Comparison of ENCODE assay signal across 8 cellular contexts in the genomic region with DNA sequence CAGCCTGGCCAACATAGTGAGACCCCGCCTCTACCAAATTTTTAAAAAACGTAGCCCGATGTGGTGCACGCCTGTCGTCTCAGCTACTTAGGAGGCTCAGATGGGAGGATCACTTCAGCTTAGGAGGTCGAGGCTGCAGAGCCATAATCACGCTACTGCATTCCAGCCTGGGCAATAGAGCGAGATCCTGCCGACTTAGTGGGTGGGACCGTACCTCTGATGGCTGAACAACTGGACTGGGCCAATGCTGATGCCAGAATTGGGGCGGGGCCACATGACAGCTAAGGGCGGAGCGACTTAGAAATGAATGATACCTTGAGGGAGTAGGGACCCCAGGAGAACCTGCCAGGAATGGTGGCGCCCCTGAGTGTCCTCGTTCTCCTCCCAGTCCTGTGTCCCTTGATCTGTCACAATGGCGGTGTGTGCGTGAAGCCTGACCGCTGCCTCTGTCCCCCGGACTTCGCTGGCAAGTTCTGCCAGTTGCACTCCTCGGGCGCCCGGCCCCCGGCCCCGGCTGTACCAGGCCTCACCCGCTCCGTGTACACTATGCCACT. TPM values are rescaled to one million over a fixed set of nuclear protein-coding genes. Genes with fewer than 3 reads are reported as not detected.
DNase-seq lines count a peak whose midpoint lies in the region; ATAC-seq lines count a peak whose summit lies in the region.

No MANE protein-coding gene starts in this region.

- no peaks in the 10 kb centered on the region for H3K36me3 ChIP-seq in thymus (ENCODE audit: control insufficient read depth, insufficient read depth)

- 29% methylated on average over 27 of the region's 27 CpGs for WGBS in thymus

- intact Hi-C loops in activated CD4-positive, alpha-beta T cell treated with anti-CD3 and anti-CD28 coated beads, Interleukin-2, amount 10 ng/mL, durations not matched to agents 24 days and 14 days (cut with micrococcal nuclease): loop anchor here (1.0 to 10.0 kb wide), 7 partner anchors 9 to 1280 kb away; partner anchors contain the start of genes ARHGEF1, BLVRB and SHKBP1
- intact Hi-C loops in left colon (cut with DNase I, micrococcal nuclease): no loop called here

- peaks cover 59% of the 10 kb centered on the region for H3K27me3 ChIP-seq in thymus (ENCODE audit: control insufficient read depth, insufficient read depth)

- H3K4me3 ChIP-seq in thymus (ENCODE audit: low read length): peak overlapping the region; percentile 39

- peak overlapping the region; percentile 90 for H3K27ac Mint-ChIP-seq in activated CD4-positive, alpha-beta T cell treated with anti-CD3 and anti-CD28 coated beads, Interleukin-2, amount 10 ng/mL, durations not matched to agents 24 days and 14 days
- H3K27ac Mint-ChIP-seq in activated T-cell treated with anti-CD3 and anti-CD28 coated beads, Interleukin-2, amount 50 U/mL, for 24 hours: peak overlapping the region; percentile 93

- H3K4me1 Mint-ChIP-seq in activated CD4-positive, alpha-beta T cell treated with anti-CD3 and anti-CD28 coated beads, Interleukin-2, amount 10 ng/mL, durations not matched to agents 24 days and 14 days: peaks cover 57% of the 10 kb centered on the region
- H3K4me1 Mint-ChIP-seq in activated T-cell treated with anti-CD3 and anti-CD28 coated beads, Interleukin-2, amount 50 U/mL, for 24 hours (ENCODE audit: low read depth): peaks cover 70% of the 10 kb centered on the region

- peak overlapping the region; percentile 58 for H3K27ac ChIP-seq in thymus (ENCODE audit: low read depth)

- no peaks in the 10 kb centered on the region for H3K9me3 Mint-ChIP-seq in activated CD4-positive, alpha-beta T cell treated with anti-CD3 and anti-CD28 coated beads, Interleukin-2, amount 10 ng/mL, durations not matched to agents 24 days and 14 days
- H3K9me3 Mint-ChIP-seq in activated T-cell treated with anti-CD3 and anti-CD28 coated beads, Interleukin-2, amount 50 U/mL, for 24 hours: no peaks in the 10 kb centered on the region

- peaks cover 28% of the 10 kb centered on the region for H3K4me1 ChIP-seq in thymus (ENCODE audit: control insufficient read depth, insufficient read depth, low read length)

- ATAC-seq in left colon (no peak), HG03378 (IDR thresholded peaks at IDR 0.05; ENCODE audit: unreplicated experiment) (no peak)

- H3K36me3 Mint-ChIP-seq in activated CD4-positive, alpha-beta T cell treated with anti-CD3 and anti-CD28 coated beads, Interleukin-2, amount 10 ng/mL, durations not matched to agents 24 days and 14 days (ENCODE audit: low read depth): peaks cover 3% of the 10 kb centered on the region
- no peaks in the 10 kb centered on the region for H3K36me3 Mint-ChIP-seq in activated T-cell treated with anti-CD3 and anti-CD28 coated beads, Interleukin-2, amount 50 U/mL, for 24 hours (ENCODE audit: low read depth)

- H3K4me3 Mint-ChIP-seq in activated CD4-positive, alpha-beta T cell treated with anti-CD3 and anti-CD28 coated beads, Interleukin-2, amount 10 ng/mL, durations not matched to agents 24 days and 14 days: peak overlapping the region; percentile 94
- peak overlapping the region; percentile 76 for H3K4me3 Mint-ChIP-seq in activated T-cell treated with anti-CD3 and anti-CD28 coated beads, Interleukin-2, amount 50 U/mL, for 24 hours

- peak; percentile 72 for DNase-seq in activated CD4-positive, alpha-beta T cell treated with anti-CD3 and anti-CD28 coated beads, Interleukin-2, amount 10 ng/mL, durations not matched to agents 24 days and 14 days
- DNase-seq in activated CD4-positive, alpha-beta T cell treated with anti-CD3 and anti-CD28 coated beads, Interleukin-2, amount 50 U/mL, for 1 hour: no peak
- peak; percentile 55 for DNase-seq in activated T-cell treated with anti-CD3 and anti-CD28 coated beads, Interleukin-2, amount 50 U/mL, for 24 hours
- DNase-seq in left colon: peak; percentile 71 to 80
- no peak for DNase-seq in DMS79 (lab: John Stamatoyannopoulos, UW)
- no peak for DNase-seq in NCI-H1105 treated with DMSO at 0.1 percent for 48 hours (lab: John Stamatoyannopoulos, UW)

- peaks cover 18% of the 10 kb centered on the region for H3K27me3 Mint-ChIP-seq in activated CD4-positive, alpha-beta T cell treated with anti-CD3 and anti-CD28 coated beads, Interleukin-2, amount 10 ng/mL, durations not matched to agents 24 days and 14 days
- H3K27me3 Mint-ChIP-seq in activated T-cell treated with anti-CD3 and anti-CD28 coated beads, Interleukin-2, amount 50 U/mL, for 24 hours: peaks cover 17% of the 10 kb centered on the region

- H3K9me3 ChIP-seq in thymus (ENCODE audit: control insufficient read depth): no peaks in the 10 kb centered on the region

RNA-seq across cellular contexts. Expression of gene LTBP4, which starts 3.6 kb away (rescaled TPM):
- 123 and 126 TPM in 2 replicates for total RNA-seq in activated CD4-positive, alpha-beta T cell treated with anti-CD3 and anti-CD28 coated beads, Interleukin-2, amount 10 ng/mL, durations not matched to agents 24 days and 14 days
- 100 to 1,000 TPM; 183 to 192 TPM for total RNA-seq in left colon
- 35.6 TPM for polyA plus RNA-seq in thymus

RNA-seq across cellular contexts. Expression of gene SHKBP1, which starts 28.1 kb away (rescaled TPM):
- total RNA-seq in activated CD4-positive, alpha-beta T cell treated with anti-CD3 and anti-CD28 coated beads, Interleukin-2, amount 10 ng/mL, durations not matched to agents 24 days and 14 days: 111 and 113 TPM in 2 replicates
- 10 to 100 TPM; 64.1 to 64.3 TPM for total RNA-seq in left colon
- 117 TPM for polyA plus RNA-seq in thymus

Comparison
In these comparisons a context has a peak if more than half of its experiments do, and no peak if none do; other contexts are left out.
1. DNase-seq: peak in activated CD4-positive, alpha-beta T cell treated with anti-CD3 and anti-CD28 coated beads, Interleukin-2, amount 10 ng/mL, durations not matched to agents 24 days and 14 days (single experiment), activated T-cell treated with anti-CD3 and anti-CD28 coated beads, Interleukin-2, amount 50 U/mL, for 24 hours (single experiment) and left colon (2 of 2); none in activated CD4-positive, alpha-beta T cell treated with anti-CD3 and anti-CD28 coated beads, Interleukin-2, amount 50 U/mL, for 1 hour (single experiment), DMS79 (single experiment) and NCI-H1105 treated with DMSO at 0.1 percent for 48 hours (single experiment).